In genomic region chr20:24337551-24337950, GRCh38 we compare ENCODE assay signal across 24 cellular contexts.
"Had no signal": no experiment of that assay in that cellular context is flagged by ENCODE, and none has a peak within 500 bp of the region (broad histone marks: within the 10 kb centered on the region; RNA-seq: fewer than 3 reads in every experiment).

No MANE protein-coding gene starts in this region.

- H3K27me3 ChIP-seq: dorsolateral prefrontal cortex, esophagus muscularis mucosa, gastrocnemius medialis, neural progenitor cell, right lobe of liver, spleen, testis, tibial nerve, upper lobe of right lung, vagina had no signal

- H3K36me3 ChIP-seq: esophagus muscularis mucosa, gastrocnemius medialis, heart right ventricle, lower lobe of right lung, neural progenitor cell, prostate gland, right lobe of liver, spleen, tibial nerve, upper lobe of right lung, vagina had no signal

- H3K79me2 ChIP-seq: parathyroid adenoma had no signal

- H3K27ac Mint-ChIP-seq: natural killer cell treated with Interleukin-12 subunit alpha and Interleukin-12 subunit beta and Interleukin-15 and Interleukin-18, amount 100 ng/mL, for 72 hours; neural progenitor cell; stimulated activated naive B cell treated with anti-CD40 and anti-IgM and Interleukin-4, amounts not matched to agents 10 μg/mL and 1 μg/mL and 100 μg/mL, for 72 hours had no signal

- ATAC-seq: gastrocnemius medialis; heart right ventricle; left lobe of liver; lower lobe of right lung; right lobe of liver; stimulated activated naive B cell treated with anti-CD40 and anti-IgM and Interleukin-4, amounts not matched to agents 10 μg/mL and 1 μg/mL and 100 μg/mL, for 72 hours; upper lobe of right lung had no signal

- H2AFZ ChIP-seq: parathyroid adenoma had no signal

- H3K4me3 Mint-ChIP-seq: natural killer cell treated with Interleukin-12 subunit alpha and Interleukin-12 subunit beta and Interleukin-15 and Interleukin-18, amount 100 ng/mL, for 72 hours; neural progenitor cell; stimulated activated naive B cell treated with anti-CD40 and anti-IgM and Interleukin-4, amounts not matched to agents 10 μg/mL and 1 μg/mL and 100 μg/mL, for 72 hours had no signal

- H3K9me3 Mint-ChIP-seq: natural killer cell treated with Interleukin-12 subunit alpha and Interleukin-12 subunit beta and Interleukin-15 and Interleukin-18, amount 100 ng/mL, for 72 hours; neural progenitor cell; stimulated activated naive B cell treated with anti-CD40 and anti-IgM and Interleukin-4, amounts not matched to agents 10 μg/mL and 1 μg/mL and 100 μg/mL, for 72 hours had no signal

- H3K9me3 ChIP-seq: esophagus muscularis mucosa, gastrocnemius medialis, heart right ventricle, lower lobe of right lung, prostate gland, right lobe of liver, spleen, testis, tibial nerve, upper lobe of right lung, vagina had no signal

- H3K4me3 ChIP-seq: dorsolateral prefrontal cortex, esophagus muscularis mucosa, gastrocnemius medialis, heart right ventricle, lower lobe of right lung, neural progenitor cell, prostate gland, right lobe of liver, spleen, testis, tibial nerve, upper lobe of right lung, vagina had no signal

- H3K9ac ChIP-seq: neural progenitor cell, parathyroid adenoma had no signal

- H3K36me3 Mint-ChIP-seq: natural killer cell treated with Interleukin-12 subunit alpha and Interleukin-12 subunit beta and Interleukin-15 and Interleukin-18, amount 100 ng/mL, for 72 hours; neural progenitor cell; stimulated activated naive B cell treated with anti-CD40 and anti-IgM and Interleukin-4, amounts not matched to agents 10 μg/mL and 1 μg/mL and 100 μg/mL, for 72 hours had no signal

- H3K27me3 Mint-ChIP-seq: stimulated activated naive B cell treated with anti-CD40 and anti-IgM and Interleukin-4, amounts not matched to agents 10 μg/mL and 1 μg/mL and 100 μg/mL, for 72 hours; stimulated activated naive CD8-positive, alpha-beta T cell treated with anti-CD3 and anti-CD28 coated beads, Interleukin-15, amount 100 ng/mL, for 72 hours had no signal

- DNase-seq: cortex of kidney; dorsolateral prefrontal cortex; effector CD8-positive, alpha-beta T cell; gastrocnemius medialis; heart right ventricle; lower lobe of right lung; mesenchymal stem cell; midbrain; right lobe of liver; spleen; stimulated activated CD4-positive, alpha-beta T cell treated with anti-CD3 and anti-CD28 coated beads, Interleukin-2, amount 100 ng/mL, for 24 hours; stimulated activated CD4-positive, alpha-beta T cell treated with anti-CD3 and anti-CD28 coated beads, Interleukin-4, amount 100 ng/mL, for 4 hours; stimulated activated naive B cell treated with anti-CD40 and anti-IgM and Interleukin-4, amounts not matched to agents 10 μg/mL and 1 μg/mL and 100 μg/mL, for 72 hours; stimulated activated naive CD8-positive, alpha-beta T cell treated with anti-CD3 and anti-CD28 coated beads, Interleukin-15, amount 100 ng/mL, for 72 hours; testis; upper lobe of right lung had no signal

- H3K4me1 ChIP-seq: esophagus muscularis mucosa, gastrocnemius medialis, heart right ventricle, lower lobe of right lung, parathyroid adenoma, prostate gland, right lobe of liver, spleen, testis, tibial nerve, upper lobe of right lung, vagina had no signal

- H3K4me2 ChIP-seq: neural progenitor cell had no signal

- H3K27ac ChIP-seq: dorsolateral prefrontal cortex, esophagus muscularis mucosa, gastrocnemius medialis, heart right ventricle, lower lobe of right lung, parathyroid adenoma, prostate gland, right lobe of liver, spleen, testis, tibial nerve, upper lobe of right lung, vagina had no signal
